ENCODE assay signal across 28 cellular contexts in genomic region chr6:119030759-119031158, GRCh38.
"Had no signal": no experiment of that assay in that cellular context is flagged by ENCODE, and none has a peak within 500 bp of the region (broad histone marks: within the 10 kb centered on the region; RNA-seq: fewer than 3 reads in every experiment).

No MANE protein-coding gene starts in this region.

- H3K79me2 ChIP-seq: parathyroid adenoma had no signal

- H3K27me3 ChIP-seq: ovary, spleen, suprapubic skin, testis, tibial artery, transverse colon, upper lobe of right lung, uterus had no signal

- H3K9ac ChIP-seq: neural progenitor cell, parathyroid adenoma had no signal

- H3K4me3 ChIP-seq: neural progenitor cell, ovary, psoas muscle, skin epidermis, smooth muscle cell, spleen, suprapubic skin, testis, tibial artery, transverse colon, upper lobe of right lung, uterus had no signal

- H3K4me2 ChIP-seq: neural progenitor cell, smooth muscle cell had no signal

- H3K36me3 ChIP-seq: neural progenitor cell, ovary, spleen, suprapubic skin, tibial artery, transverse colon, upper lobe of right lung, uterus had no signal

- H3K9me3 ChIP-seq: ovary, psoas muscle, spleen, suprapubic skin, testis, tibial artery, transverse colon, upper lobe of right lung, uterus had no signal

- H3K27ac ChIP-seq: neural progenitor cell, ovary, parathyroid adenoma, psoas muscle, skin epidermis, spleen, suprapubic skin, testis, tibial artery, transverse colon, upper lobe of right lung, uterus had no signal

- H2AFZ ChIP-seq: neural progenitor cell, parathyroid adenoma had no signal

- DNase-seq: natural killer cell; occipital lobe; ovary; posterior cingulate gyrus; psoas muscle; right cardiac atrium; spleen; stimulated activated CD4-positive, alpha-beta T cell treated with anti-CD3 and anti-CD28 coated beads, Interleukin-12 subunit alpha, Interleukin-12 subunit beta, amount 100 ng/mL, for 4 hours; stimulated activated CD4-positive, alpha-beta T cell treated with anti-CD3 and anti-CD28 coated beads, Interleukin-1b, Interleukin-23, amount 100 ng/mL, for 48 hours; stimulated activated CD4-positive, alpha-beta T cell treated with anti-CD3 and anti-CD28 coated beads, Interleukin-4, amount 100 ng/mL, for 1 hour; stimulated activated CD4-positive, alpha-beta T cell treated with anti-CD3 and anti-CD28 coated beads, Interleukin-4, amount 100 ng/mL, for 4 hours; stimulated activated CD8-positive, alpha-beta memory T cell treated with anti-CD3 and anti-CD28 coated beads, Interleukin-4, amount 100 ng/mL, for 48 hours; stimulated activated naive CD4-positive, alpha-beta T cell; stimulated activated naive CD8-positive, alpha-beta T cell treated with anti-CD3 and anti-CD28 coated beads, Interleukin-15, amount 100 ng/mL, for 72 hours; stimulated activated naive CD8-positive, alpha-beta T cell treated with anti-CD3 and anti-CD28 coated beads, Interleukin-15, Interleukin-2, amounts not matched to agents 100 U/mL and 50 U/mL, for 24 hours; substantia nigra; testis; tibial artery; transverse colon; upper lobe of right lung; uterus had no signal

- H3K4me1 ChIP-seq: parathyroid adenoma, spleen, testis, transverse colon, upper lobe of right lung, uterus had no signal

- ATAC-seq: natural killer cell; psoas muscle; right cardiac atrium; sciatic nerve; stimulated activated memory B cell treated with anti-CD40 and anti-IgM and Interleukin-4, amounts not matched to agents 10 μg/mL and 1 μg/mL and 100 μg/mL, for 72 hours; stimulated activated naive CD8-positive, alpha-beta T cell treated with anti-CD3 and anti-CD28 coated beads, Interleukin-15, amount 100 ng/mL, for 72 hours; stimulated activated naive CD8-positive, alpha-beta T cell treated with anti-CD3 and anti-CD28 coated beads, Interleukin-15, Interleukin-2, amounts not matched to agents 100 U/mL and 50 U/mL, for 24 hours; upper lobe of right lung had no signal
